Comparison of ENCODE assay signal across 8 cellular contexts in the genomic region with DNA sequence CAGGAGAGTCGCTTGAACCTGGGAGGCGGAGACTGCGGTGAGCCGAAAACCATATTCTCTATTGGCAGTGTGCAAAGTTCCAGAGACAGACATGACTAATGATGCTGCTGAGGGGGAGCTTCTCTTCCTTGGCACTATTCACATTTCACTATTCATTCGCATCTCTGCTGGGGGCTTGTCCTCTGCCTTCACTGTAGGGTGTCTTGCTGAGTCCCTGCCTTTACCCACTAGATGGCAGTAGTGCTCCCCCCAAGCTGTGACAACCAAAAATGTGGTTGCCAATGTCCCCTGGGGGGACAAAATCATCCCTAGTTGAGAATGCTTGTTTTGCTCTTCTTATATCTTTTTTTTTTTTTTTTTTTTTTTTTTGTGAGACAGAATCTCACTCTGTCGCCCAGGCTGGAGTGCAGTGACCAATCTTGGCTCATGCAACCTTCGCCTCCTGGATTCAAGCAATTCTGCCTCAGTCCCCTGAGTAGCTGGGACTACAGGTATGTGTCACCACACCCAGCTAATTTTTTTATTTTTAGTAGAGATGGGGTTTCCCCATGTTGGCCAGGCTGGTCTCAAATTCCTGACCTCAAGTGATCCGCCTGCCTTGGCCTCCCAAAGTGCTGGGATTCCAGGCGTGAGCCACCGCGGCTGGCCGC.
DNase-seq lines count a peak whose midpoint lies in the region; ATAC-seq, FAIRE-seq and TF ChIP-seq lines count a peak whose summit lies in the region.
"Not testable (repeated sequence)": the region's sequence is repeated elsewhere in the genome, so short reads cannot be mapped to it uniquely, and the experiment has no call there.

No MANE protein-coding gene starts in this region.

- not testable (repeated sequence) for H3K27ac ChIP-seq in HL-60 (replicated peaks)

- ATAC-seq in GM18861 (IDR thresholded peaks at IDR 0.05; ENCODE audit: unreplicated experiment) = peak; percentile 64

- not testable (repeated sequence) for H3K4me3 ChIP-seq in HL-60 (replicated peaks; ENCODE audit: insufficient read depth, low read length)

- DNase-seq in AG08395 (ENCODE audit: low spot score) (peak; percentile 88), HL-60 (ENCODE audit: low read depth in 1 of 2, low spot score in 1 of 2) (peak; percentile 45 to 76), NCI-H69 (lab: John Stamatoyannopoulos, UW) (peak; percentile 81)
- peak; percentile 49 for DNase-seq in activated CD4-positive, alpha-beta T cell treated with anti-CD3 and anti-CD28 coated beads for 1 hour
- peak; percentile 66 for DNase-seq in central memory CD4-positive, alpha-beta T cell
- peak; percentile 21 to 40 (median 39) for DNase-seq in stimulated activated CD4-positive, alpha-beta T cell treated with anti-CD3 and anti-CD28 coated beads, Interleukin-12 subunit alpha, Interleukin-12 subunit beta, amount 100 ng/mL, for 48 hours (ENCODE audit: low read depth in 2 of 3, low spot score in 1 of 3)

- peak; percentile 61 for FAIRE-seq in islet of Langerhans (lab: Jason Lieb, UNC)

- TF ChIP-seq CTCF in HL-60 (IDR thresholded peaks at IDR 0.05; ENCODE audit: insufficient read depth, low read length) = peak; percentile 86

- H3K27me3 ChIP-seq in HL-60 (ENCODE audit: insufficient read depth, poor library complexity, severe bottlenecking) = not testable (repeated sequence)
